8 cellular contexts compared by ENCODE assay signal in genomic region chr11:85854557-85855340, GRCh38. TPM values are rescaled to one million over a fixed set of nuclear protein-coding genes. Genes with fewer than 3 reads are reported as not detected.
DNase-seq lines count a peak whose midpoint lies in the region; ATAC-seq, FAIRE-seq and TF ChIP-seq lines count a peak whose summit lies in the region.

No MANE protein-coding gene starts in this region.

- H3K4me3 ChIP-seq in HUES6 (ENCODE audit: low read depth, low read length): peak overlapping the region; percentile 66
- peak overlapping the region; percentile 39 for H3K4me3 ChIP-seq in NT2/D1 (ENCODE audit: insufficient read length, low read depth)
- peak overlapping the region; percentile 53 for H3K4me3 ChIP-seq in epithelial cell of esophagus (ENCODE audit: low read length)
- peak overlapping the region; percentile 50 for H3K4me3 ChIP-seq in mononuclear cell (ENCODE audit: low read length)

- peak; percentile 99 for ATAC-seq in GM21447 (IDR thresholded peaks at IDR 0.05; ENCODE audit: unreplicated experiment)

- H3K4me1 ChIP-seq in HUES6 (ENCODE audit: control insufficient read depth, insufficient read depth, low read length) (peaks cover 8% of the 10 kb centered on the region; the same call in 1 of the 2 replicates), NT2/D1 (ENCODE audit: insufficient read depth, insufficient read length) (no peaks in the 10 kb centered on the region), mononuclear cell (ENCODE audit: insufficient read depth, low read length) (peaks cover 13% of the 10 kb centered on the region)

- H3K9ac ChIP-seq in HUES6 (ENCODE audit: low read length) (peak overlapping the region; percentile 89), NT2/D1 (ENCODE audit: insufficient read length, low read depth) (peak overlapping the region; percentile 73)

- peak; percentile 68 for TF ChIP-seq CTCF in D721Med (IDR thresholded peaks at IDR 0.05; ENCODE audit: insufficient read depth, missing control alignments)
- TF ChIP-seq CTCF in epithelial cell of esophagus (IDR thresholded peaks at IDR 0.05; ENCODE audit: insufficient read depth, low read depth, low read length, missing control alignments): peak; percentile 50

- H3K27me3 ChIP-seq in HUES6 (ENCODE audit: control insufficient read depth, insufficient read depth, low read length) (no peaks in the 10 kb centered on the region; the same call in 1 of the 2 replicates), NT2/D1 (ENCODE audit: insufficient read depth, insufficient read length) (no peaks in the 10 kb centered on the region), mononuclear cell (ENCODE audit: insufficient read depth, low read length) (no peaks in the 10 kb centered on the region)

- peaks cover 15% of the 10 kb centered on the region for H3K9me3 ChIP-seq in HUES6 (ENCODE audit: control insufficient read depth, insufficient read depth, low read depth, low read length)
- peaks cover 18% of the 10 kb centered on the region; the same call in 1 of the 2 replicates for H3K9me3 ChIP-seq in NT2/D1 (ENCODE audit: insufficient read depth, low read length)
- H3K9me3 ChIP-seq in mononuclear cell (ENCODE audit: low read depth, low read length): no peaks in the 10 kb centered on the region

- H3K27ac ChIP-seq in HUES6 (ENCODE audit: low read depth, low read length): peak overlapping the region; percentile 24

- no peak for FAIRE-seq in D721Med (lab: Jason Lieb, UNC)

- H3K36me3 ChIP-seq in HUES6 (ENCODE audit: control insufficient read depth, insufficient read depth, low read length): no peaks in the 10 kb centered on the region
- no peaks in the 10 kb centered on the region for H3K36me3 ChIP-seq in NT2/D1 (ENCODE audit: insufficient read depth, insufficient read length, low read length)

- DNase-seq in D721Med (ENCODE audit: insufficient read length, low spot score) (peak; percentile 60), NT2/D1 (ENCODE audit: low read depth, low spot score) (peak; percentile 88), epithelial cell of esophagus (ENCODE audit: low read depth) (peak; percentile 89)
- peak; percentile 89 for DNase-seq in activated CD8-positive, alpha-beta memory T cell treated with anti-CD3 and anti-CD28 coated beads, Interleukin-2, amount 50 U/mL, for 4 hours
- peak; percentile 87 to 88 for DNase-seq in stimulated activated CD8-positive, alpha-beta memory T cell treated with anti-CD3 and anti-CD28 coated beads, Interleukin-2, amount 100 ng/mL, for 48 hours (ENCODE audit: low read depth in 2 of 2)

RNA-seq across cellular contexts. Expression of gene CCDC83, which starts 0.4 kb away (rescaled TPM):
- total RNA-seq in mononuclear cell: under 0.01 TPM

RNA-seq across cellular contexts. Expression of gene SYTL2, which starts 43.8 kb away (rescaled TPM):
- 26.6 TPM for total RNA-seq in mononuclear cell

Comparison
In these comparisons a context has a peak if more than half of its experiments do, and no peak if none do; other contexts are left out.
1. Peak in every context shown above with its lines: DNase-seq, ATAC-seq, H3K4me3 ChIP-seq and H3K27ac ChIP-seq.